In genomic region chr1:200971955-200972711, GRCh38 we compare ENCODE assay signal across 9 cellular contexts. TPM values are rescaled to one million over a fixed set of nuclear protein-coding genes. Genes with fewer than 3 reads are reported as not detected.
DNase-seq lines count a peak whose midpoint lies in the region; ATAC-seq, FAIRE-seq and TF ChIP-seq lines count a peak whose summit lies in the region.
"Had no signal": no experiment of that assay in that cellular context is flagged by ENCODE, and none has a peak within 500 bp of the region (broad histone marks: within the 10 kb centered on the region; RNA-seq: fewer than 3 reads in every experiment).

No MANE protein-coding gene starts in this region.

- peak; percentile 76 for ATAC-seq in CD4-positive, alpha-beta T cell (ENCODE audit: poor library complexity)
- ATAC-seq in upper lobe of right lung: peak; percentile 69
- no peak for ATAC-seq in HG03045 (IDR thresholded peaks at IDR 0.05; ENCODE audit: unreplicated experiment)

- no peaks in the 10 kb centered on the region for H3K4me1 Mint-ChIP-seq in CD4-positive, alpha-beta T cell (ENCODE audit: low read depth)

- no peak overlapping the region for H3K27ac ChIP-seq in CD4-positive, alpha-beta T cell (ENCODE audit: low read depth, low read length)
- H3K27ac ChIP-seq in HL-60 (replicated peaks) (no peak overlapping the region), upper lobe of right lung (no peak overlapping the region)

- no peaks in the 10 kb centered on the region for H3K9me3 ChIP-seq in CD4-positive, alpha-beta T cell (ENCODE audit: control insufficient read depth, low read length)
- H3K9me3 ChIP-seq in upper lobe of right lung: no peaks in the 10 kb centered on the region

- H3K9me3 Mint-ChIP-seq in CD4-positive, alpha-beta T cell: no peaks in the 10 kb centered on the region
- H3K9me3 Mint-ChIP-seq: IgD-negative memory B cell had no signal

- peak; percentile 55 to 77 (median 60) for DNase-seq in CD4-positive, alpha-beta T cell
- DNase-seq in HL-60 (ENCODE audit: low read depth in 1 of 2, low spot score in 1 of 2) (peak in 1 of 2 experiments; percentile 58), RCC 7860 (ENCODE audit: low spot score) (peak; percentile 33), germinal center (ENCODE audit: low spot score) (peak; percentile 76), pons (ENCODE audit: low spot score) (peak; percentile 54), upper lobe of right lung (peak; percentile 76)
- DNase-seq in activated effector memory CD4-positive, alpha-beta T cell treated with Interleukin-2 at 50 U/mL for 16 hours: peak; percentile 31

- H3K36me3 Mint-ChIP-seq in CD4-positive, alpha-beta T cell (ENCODE audit: low read depth): peaks cover 89% of the 10 kb centered on the region

- TF ChIP-seq CTCF in CD4-positive, alpha-beta T cell (IDR thresholded peaks at IDR 0.05): peak; percentile 99
- peak; percentile 58 for TF ChIP-seq CTCF in HL-60 (IDR thresholded peaks at IDR 0.05; ENCODE audit: insufficient read depth, low read length)
- TF ChIP-seq CTCF in upper lobe of right lung (IDR thresholded peaks at IDR 0.05): peak; percentile 96

- no peaks in the 10 kb centered on the region for H3K36me3 ChIP-seq in upper lobe of right lung

- intact Hi-C loops in CD4-positive, alpha-beta T cell (cut with DNase I, micrococcal nuclease): loop anchor here (1.0 to 10.0 kb wide), 3 partner anchors 71 to 253 kb away; no protein-coding TSS in a partner anchor
- intact Hi-C loops in upper lobe of right lung (cut with DNase I): loop anchor here (5.0 to 10.0 kb wide), 2 partner anchors 75 to 143 kb away; partner anchors contain the start of gene CACNA1S

- CTCF ChIA-PET in CD4-positive, alpha-beta T cell (lab: Charles Lee): interaction anchor here (0.6 to 3.0 kb wide), 18 partner anchors 8 to 350 kb away, joined by 3 to 36 read pairs (median 4); no protein-coding TSS in a partner anchor

- H3K4me3 ChIP-seq in HL-60 (replicated peaks; ENCODE audit: insufficient read depth, low read length) (no peak overlapping the region), upper lobe of right lung (no peak overlapping the region)

- POLR2A ChIA-PET in CD4-positive, alpha-beta T cell (lab: Charles Lee): interaction anchor here (1.6 to 2.7 kb wide), 2 partner anchors 70 to 142 kb away, joined by 7 to 11 read pairs; no protein-coding TSS in a partner anchor

- H3K27me3 Mint-ChIP-seq in CD4-positive, alpha-beta T cell: no peaks in the 10 kb centered on the region
- H3K27me3 Mint-ChIP-seq: IgD-negative memory B cell had no signal

- H3K4me3 Mint-ChIP-seq in CD4-positive, alpha-beta T cell: no peak overlapping the region
- H3K4me3 Mint-ChIP-seq: IgD-negative memory B cell had no signal

- H3K27me3 ChIP-seq in CD4-positive, alpha-beta T cell (ENCODE audit: control insufficient read depth, insufficient read depth, low read length): no peaks in the 10 kb centered on the region
- H3K27me3 ChIP-seq in HL-60 (ENCODE audit: insufficient read depth, poor library complexity, severe bottlenecking) (no peaks in the 10 kb centered on the region), upper lobe of right lung (no peaks in the 10 kb centered on the region)

- FAIRE-seq in RCC 7860 (lab: Jason Lieb, UNC): no peak

- H3K4me1 ChIP-seq in upper lobe of right lung: peaks cover 4% of the 10 kb centered on the region

- H3K27ac Mint-ChIP-seq in CD4-positive, alpha-beta T cell: no peak overlapping the region

RNA-seq across cellular contexts. Expression of gene KIF21B, which starts 51.4 kb away (rescaled TPM):
- 10 to 100 TPM; 64.5 to 65.4 TPM for total RNA-seq in CD4-positive, alpha-beta T cell
- total RNA-seq in upper lobe of right lung: 5.7 TPM
